15 cellular contexts compared by ENCODE assay signal in genomic region chr10:132738454-132739224, GRCh38. TPM values are rescaled to one million over a fixed set of nuclear protein-coding genes. Genes with fewer than 3 reads are reported as not detected.
"Had no signal": no experiment of that assay in that cellular context is flagged by ENCODE, and none has a peak within 500 bp of the region (broad histone marks: within the 10 kb centered on the region; RNA-seq: fewer than 3 reads in every experiment).

No MANE protein-coding gene starts in this region.

- H3K4me1 Mint-ChIP-seq: activated CD4-positive, alpha-beta T cell treated with anti-CD3 and anti-CD28 coated beads for 36 hours had no signal

- H3K4me2 ChIP-seq: neural progenitor cell had no signal

- H3K36me3 Mint-ChIP-seq: neural progenitor cell had no signal

- H3K4me1 ChIP-seq: body of pancreas had no signal

- H3K4me3 Mint-ChIP-seq: activated CD4-positive, alpha-beta T cell treated with anti-CD3 and anti-CD28 coated beads for 36 hours; neural progenitor cell had no signal

- H3K4me3 ChIP-seq: body of pancreas, neural progenitor cell, thoracic aorta had no signal

- DNase-seq: activated CD4-positive, alpha-beta T cell treated with anti-CD3 and anti-CD28 coated beads for 36 hours; activated naive CD4-positive, alpha-beta T cell treated with Interleukin-2 at 50 U/mL for 16 hours; body of pancreas; glutamatergic neuron; kidney; stimulated activated CD4-positive, alpha-beta T cell treated with anti-CD3 and anti-CD28 coated beads, Interleukin-12 subunit alpha, Interleukin-12 subunit beta, amount 100 ng/mL, for 4 hours; stimulated activated naive CD4-positive, alpha-beta T cell had no signal

- H3K27ac Mint-ChIP-seq: activated CD4-positive, alpha-beta T cell treated with anti-CD3 and anti-CD28 coated beads for 36 hours; neural progenitor cell; progenitor cell of endocrine pancreas had no signal

- H3K36me3 ChIP-seq: neural progenitor cell had no signal

- H3K27me3 Mint-ChIP-seq: activated CD4-positive, alpha-beta T cell treated with anti-CD3 and anti-CD28 coated beads for 36 hours; progenitor cell of endocrine pancreas had no signal

- H3K9me3 ChIP-seq: body of pancreas, thoracic aorta had no signal

- H3K27ac ChIP-seq: body of pancreas, neural progenitor cell, thoracic aorta, VCaP had no signal

- H3K27me3 ChIP-seq: body of pancreas had no signal

- H3K9ac ChIP-seq: neural progenitor cell had no signal

RNA-seq across cellular contexts. Expression of gene NKX6-2, which starts 47.3 kb away (rescaled TPM):
- total RNA-seq: activated CD4-positive, alpha-beta T cell treated with anti-CD3 and anti-CD28 coated beads for 36 hours; dermis microvascular lymphatic vessel endothelial cell; fibroblast of villous mesenchyme; lower leg skin; urinary bladder had no signal
